Comparison of ENCODE assay signal across 14 cellular contexts in the genomic region with DNA sequence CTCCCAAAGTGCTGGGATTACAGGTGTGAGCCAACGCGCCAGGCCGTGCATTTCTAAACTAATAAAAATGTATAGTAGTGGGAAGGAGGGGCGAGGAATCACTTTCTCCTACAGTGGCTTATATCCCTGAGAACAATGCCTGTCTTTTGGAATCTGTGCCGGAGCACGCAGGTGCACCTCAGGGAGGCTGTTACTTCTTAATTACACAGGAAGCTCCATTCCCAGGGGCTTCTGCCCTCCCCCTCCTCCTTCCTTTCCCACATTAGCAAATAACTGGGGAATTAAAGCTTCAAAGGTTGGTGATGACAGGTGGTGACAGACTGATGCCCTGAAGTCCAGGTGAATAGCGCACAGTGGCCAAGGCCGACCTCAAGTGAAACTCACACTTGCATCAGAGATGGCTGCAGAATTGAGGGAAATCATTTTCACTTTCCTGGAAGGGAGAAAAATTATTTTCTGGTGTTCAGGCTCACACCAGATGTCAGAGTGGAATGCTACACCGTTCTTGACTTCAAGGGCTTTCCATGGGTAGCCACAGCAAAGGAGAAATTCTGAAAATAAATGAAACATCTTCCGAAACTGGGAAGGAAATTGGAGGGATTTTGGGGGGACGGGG. TPM values are rescaled to one million over a fixed set of nuclear protein-coding genes. Genes with fewer than 3 reads are reported as not detected.
"Had no signal": no experiment of that assay in that cellular context is flagged by ENCODE, and none has a peak within 500 bp of the region (broad histone marks: within the 10 kb centered on the region; RNA-seq: fewer than 3 reads in every experiment).

No MANE protein-coding gene starts in this region.

- H3K27me3 ChIP-seq: breast epithelium had no signal

- H3K4me3 ChIP-seq: breast epithelium, dorsolateral prefrontal cortex, heart left ventricle, left lung had no signal

- DNase-seq: activated effector memory CD4-positive, alpha-beta T cell treated with anti-CD3 and anti-CD28 coated beads, Interleukin-2, amount 50 U/mL, for 16 hours; anterior cingulate cortex; dorsolateral prefrontal cortex; heart left ventricle; left lung; mesenchymal stem cell; nephron progenitor cell; stimulated activated CD4-positive, alpha-beta T cell treated with anti-CD3 and anti-CD28 coated beads, Interleukin-2, amount 100 ng/mL, for 24 hours; stimulated activated naive B cell treated with anti-CD40 and anti-IgM and Interleukin-4, amounts not matched to agents 10 μg/mL and 1 μg/mL and 100 μg/mL, for 72 hours; substantia nigra; T-helper 2 cell; trophoblast cell had no signal

- H3K4me1 ChIP-seq: breast epithelium had no signal

- H3K9me3 ChIP-seq: breast epithelium, heart left ventricle, left lung had no signal

- H3K4me3 Mint-ChIP-seq: nephron progenitor cell; stimulated activated naive B cell treated with anti-CD40 and anti-IgM and Interleukin-4, amounts not matched to agents 10 μg/mL and 1 μg/mL and 100 μg/mL, for 72 hours had no signal

- H3K9me3 Mint-ChIP-seq: activated naive CD4-positive, alpha-beta T cell treated with anti-CD3 and anti-CD28 coated beads, Interleukin-2, amount 50 U/mL, for 72 hours; nephron progenitor cell; stimulated activated naive B cell treated with anti-CD40 and anti-IgM and Interleukin-4, amounts not matched to agents 10 μg/mL and 1 μg/mL and 100 μg/mL, for 72 hours had no signal

- H3K27ac Mint-ChIP-seq: activated naive CD4-positive, alpha-beta T cell treated with anti-CD3 and anti-CD28 coated beads, Interleukin-2, amount 50 U/mL, for 72 hours; nephron progenitor cell; stimulated activated naive B cell treated with anti-CD40 and anti-IgM and Interleukin-4, amounts not matched to agents 10 μg/mL and 1 μg/mL and 100 μg/mL, for 72 hours had no signal

- H3K36me3 ChIP-seq: breast epithelium had no signal

- H3K27ac ChIP-seq: dorsolateral prefrontal cortex, heart left ventricle had no signal

RNA-seq across cellular contexts. Expression of a gene that starts 3.7 kb away (rescaled TPM):
- total RNA-seq: activated naive CD4-positive, alpha-beta T cell treated with anti-CD3 and anti-CD28 coated beads, Interleukin-2, amount 50 U/mL, for 72 hours had no signal
